Comparison of ENCODE assay signal across 28 cellular contexts in the genomic region with DNA sequence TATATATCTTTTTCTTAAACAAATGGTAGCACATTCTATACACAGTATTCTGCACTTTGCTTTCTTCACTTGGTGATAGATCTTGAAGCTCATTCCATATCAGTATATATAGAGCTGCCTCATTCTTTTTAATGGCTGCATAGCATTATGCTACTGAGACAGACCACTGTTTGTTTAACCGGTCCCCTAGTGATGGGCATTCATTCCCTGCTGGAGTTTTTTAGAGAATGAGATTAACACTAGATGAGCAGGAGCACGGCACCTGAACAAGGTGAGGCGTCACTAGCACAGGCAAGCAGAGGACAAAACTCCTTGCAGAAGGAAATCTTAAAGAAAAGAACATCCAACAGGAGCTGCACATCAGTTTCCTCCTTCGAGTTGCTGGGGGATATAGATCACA.
"Had no signal": no experiment of that assay in that cellular context is flagged by ENCODE, and none has a peak within 500 bp of the region (broad histone marks: within the 10 kb centered on the region; RNA-seq: fewer than 3 reads in every experiment).

No MANE protein-coding gene starts in this region.

- H3K36me3 ChIP-seq: brain microvascular endothelial cell, esophagus muscularis mucosa, gastrocnemius medialis, heart right ventricle had no signal

- H3K4me3 Mint-ChIP-seq: activated CD8-positive, alpha-beta T cell treated with anti-CD3 and anti-CD28 coated beads for 36 hours; activated naive CD8-positive, alpha-beta T cell; activated T-cell treated with anti-CD3 and anti-CD28 coated beads, Interleukin-2, amount 50 U/mL, for 4 hours; activated T-helper 17 cell treated with anti-CD3 and anti-CD28 coated beads, Interleukin-2, amount 50 U/mL, for 72 hours; effector memory CD8-positive, alpha-beta T cell had no signal

- H3K27ac ChIP-seq: brain microvascular endothelial cell, esophagus muscularis mucosa, foreskin keratinocyte, gastrocnemius medialis, heart right ventricle had no signal

- ATAC-seq: activated CD8-positive, alpha-beta T cell treated with anti-CD3 and anti-CD28 coated beads for 36 hours; activated T-cell treated with anti-CD3 and anti-CD28 coated beads, Interleukin-2, amount 50 U/mL, for 4 hours; activated T-helper 17 cell treated with anti-CD3 and anti-CD28 coated beads, Interleukin-2, amount 50 U/mL, for 72 hours; effector memory CD8-positive, alpha-beta T cell; foreskin keratinocyte; gastrocnemius medialis; heart right ventricle had no signal

- H3K4me1 ChIP-seq: esophagus muscularis mucosa, foreskin keratinocyte, gastrocnemius medialis, heart right ventricle had no signal

- H3K4me1 Mint-ChIP-seq: activated T-helper 17 cell treated with anti-CD3 and anti-CD28 coated beads, Interleukin-2, amount 50 U/mL, for 72 hours had no signal

- H3K36me3 Mint-ChIP-seq: activated naive CD8-positive, alpha-beta T cell had no signal

- H3K9me3 Mint-ChIP-seq: activated CD8-positive, alpha-beta T cell treated with anti-CD3 and anti-CD28 coated beads for 36 hours; activated T-cell treated with anti-CD3 and anti-CD28 coated beads, Interleukin-2, amount 50 U/mL, for 4 hours; activated T-helper 17 cell treated with anti-CD3 and anti-CD28 coated beads, Interleukin-2, amount 50 U/mL, for 72 hours; effector memory CD8-positive, alpha-beta T cell had no signal

- DNase-seq: activated CD4-positive, alpha-beta T cell treated with anti-CD3 and anti-CD28 coated beads for 1 hour; activated CD4-positive, alpha-beta T cell treated with anti-CD3 and anti-CD28 coated beads for 4 hours; activated CD4-positive, alpha-beta T cell treated with anti-CD3 and anti-CD28 coated beads, Interleukin-2, amount 50 U/mL, for 1 hour; activated CD4-positive, alpha-beta T cell treated with anti-CD3 and anti-CD28 coated beads, Interleukin-2, amount 50 U/mL, for 48 hours; activated CD8-positive, alpha-beta memory T cell treated with anti-CD3 and anti-CD28 coated beads for 24 hours; activated CD8-positive, alpha-beta T cell treated with anti-CD3 and anti-CD28 coated beads for 36 hours; activated effector memory CD4-positive, alpha-beta T cell treated with Interleukin-2 at 50 U/mL for 16 hours; activated gamma-delta T cell treated with Interleukin-2 at 50 U/mL for 16 hours; activated naive CD4-positive, alpha-beta T cell treated with anti-CD3 and anti-CD28 coated beads, Interleukin-2, amount 50 U/mL, for 16 hours; activated naive CD4-positive, alpha-beta T cell treated with Interleukin-2 at 50 U/mL for 16 hours; activated T-cell treated with anti-CD3 and anti-CD28 coated beads, Interleukin-2, amount 50 U/mL, for 4 hours; amniotic stem cell; anterior cingulate cortex; brain microvascular endothelial cell; caudate nucleus; cortex of kidney; dermis blood vessel endothelial cell; effector CD4-positive, alpha-beta T cell; effector memory CD8-positive, alpha-beta T cell; erythroblast; foreskin keratinocyte; gastrocnemius medialis; glutamatergic neuron; heart right ventricle; T-helper 2 cell had no signal

- H3K4me3 ChIP-seq: esophagus muscularis mucosa, gastrocnemius medialis, heart right ventricle had no signal

- H3K9me3 ChIP-seq: esophagus muscularis mucosa, gastrocnemius medialis, heart right ventricle had no signal

- H3K27ac Mint-ChIP-seq: activated CD8-positive, alpha-beta T cell treated with anti-CD3 and anti-CD28 coated beads for 36 hours; activated naive CD8-positive, alpha-beta T cell; activated T-helper 17 cell treated with anti-CD3 and anti-CD28 coated beads, Interleukin-2, amount 50 U/mL, for 72 hours; effector memory CD8-positive, alpha-beta T cell had no signal
